11 cellular contexts compared by ENCODE assay signal in the genomic region with DNA sequence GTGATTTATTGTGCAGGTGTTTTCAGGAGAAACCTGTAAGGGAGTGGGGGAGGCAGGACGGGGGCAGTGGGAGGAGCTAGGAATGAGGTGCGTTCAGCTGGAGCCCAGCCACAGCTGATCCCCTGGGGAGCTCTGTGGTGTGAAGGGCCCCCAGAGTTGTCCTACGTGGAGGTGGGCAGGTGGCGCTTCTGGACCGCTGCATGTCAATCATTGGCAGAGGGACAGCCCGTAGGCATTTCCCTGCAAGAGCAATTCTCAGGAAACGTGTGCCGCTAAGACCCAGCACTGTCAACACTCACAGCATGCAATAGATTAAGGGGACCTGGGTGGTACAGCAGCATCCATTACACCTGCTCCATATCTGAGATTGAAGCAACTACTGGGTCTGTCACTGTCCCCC. TPM values are rescaled to one million over a fixed set of nuclear protein-coding genes. Genes with fewer than 3 reads are reported as not detected.
DNase-seq lines count a peak whose midpoint lies in the region; ATAC-seq and TF ChIP-seq lines count a peak whose summit lies in the region.
"Had no signal": no experiment of that assay in that cellular context is flagged by ENCODE, and none has a peak within 500 bp of the region (broad histone marks: within the 10 kb centered on the region; RNA-seq: fewer than 3 reads in every experiment).

No MANE protein-coding gene starts in this region.

- no peaks in the 10 kb centered on the region for H3K9me3 ChIP-seq in BLaER1 treated with 17β-estradiol and CSF1 and Interleukin-3, amounts not matched to agents 10 nM and 100 nM (replicated peaks in 1 of 11)
- H3K9me3 ChIP-seq in OCI-LY3 (ENCODE audit: insufficient read depth, low read length) = no peaks in the 10 kb centered on the region
- H3K9me3 ChIP-seq in left lung = no peaks in the 10 kb centered on the region
- H3K9me3 ChIP-seq: heart left ventricle had no signal

- peaks cover 0 to 55% (median 0%) of the 10 kb centered on the region in 11 experiments; a peak in 6 of 22 replicates for H4K20me1 ChIP-seq in BLaER1 treated with 17β-estradiol and CSF1 and Interleukin-3, amounts not matched to agents 10 nM and 100 nM
- peaks cover 69% of the 10 kb centered on the region for H4K20me1 ChIP-seq in OCI-LY3 (ENCODE audit: insufficient read depth, low read length)

- DNase-seq in immature natural killer cell = no peak
- DNase-seq in HT-29 (ENCODE audit: low spot score) = no peak
- DNase-seq in left lung = no peak
- no peak for DNase-seq in Right ventricle myocardium superior
- DNase-seq in NK-92 (lab: John Stamatoyannopoulos, UW; ENCODE audit: unreplicated experiment) = no peak
- DNase-seq: heart left ventricle, NCI-H1092 treated with DMSO at 0.1 percent for 48 hours had no signal

- peaks cover 42 to 43% of the 10 kb centered on the region in 2 donors for H3K4me1 Mint-ChIP-seq in immature natural killer cell

- peaks cover 64 to 91% (median 80%) of the 10 kb centered on the region in 10 experiments for H3K4me1 ChIP-seq in BLaER1 treated with 17β-estradiol and CSF1 and Interleukin-3, amounts not matched to agents 10 nM and 100 nM
- H3K4me1 ChIP-seq in OCI-LY3 (ENCODE audit: low read length) (peaks cover 81% of the 10 kb centered on the region), left lung (peaks cover 16 to 99% of the 10 kb centered on the region in 2 donors)

- no peaks in the 10 kb centered on the region for H3K9me3 Mint-ChIP-seq in immature natural killer cell

- H3K4me3 Mint-ChIP-seq in immature natural killer cell = no peak overlapping the region

- H2AFZ ChIP-seq in OCI-LY3 (ENCODE audit: low read depth, low read length) = no peak overlapping the region

- intact Hi-C loops in left lung (cut with DNase I) (no loop called here), Right ventricle myocardium superior (cut with DNase I) (no loop called here)

- peak overlapping the region in 9 of 11 experiments; percentile 96 to 99 (median 98); a peak in 19 of 22 replicates for H3K27ac ChIP-seq in BLaER1 treated with 17β-estradiol and CSF1 and Interleukin-3, amounts not matched to agents 10 nM and 100 nM
- H3K27ac ChIP-seq in OCI-LY3 (ENCODE audit: low read length) = peak overlapping the region; percentile 95
- H3K27ac ChIP-seq in left lung = peak overlapping the region in 1 of 2 donors; percentile 98

- H3K9ac ChIP-seq in BLaER1 treated with 17β-estradiol and CSF1 and Interleukin-3, amounts not matched to agents 10 nM and 100 nM = peak overlapping the region in 10 of 11 experiments; percentile 6 to 97 (median 92); a peak in 16 of 22 replicates
- peak overlapping the region; percentile 97 for H3K9ac ChIP-seq in OCI-LY3 (ENCODE audit: low read length)

- H3K4me3 ChIP-seq in BLaER1 treated with 17β-estradiol and CSF1 and Interleukin-3, amounts not matched to agents 10 nM and 100 nM = peak overlapping the region in 8 of 10 experiments; percentile 8 to 77 (median 54); a peak in 12 of 20 replicates
- H3K4me3 ChIP-seq in OCI-LY3 (ENCODE audit: low read length) (peak overlapping the region; percentile 77), left lung (peak overlapping the region in 1 of 2 donors; percentile 13)
- H3K4me3 ChIP-seq: coronary artery, heart left ventricle had no signal

- H3K27me3 Mint-ChIP-seq in immature natural killer cell (ENCODE audit: low read depth in 3 of 3) = peaks cover 4 to 8% (median 7%) of the 10 kb centered on the region in 3 donors

- peak; percentile 23 for ATAC-seq in GM19025 (IDR thresholded peaks at IDR 0.05; ENCODE audit: low read depth, unreplicated experiment)
- no peak for ATAC-seq in left lung
- no peak for ATAC-seq in Right ventricle myocardium superior (ENCODE audit: poor library complexity)
- ATAC-seq: heart left ventricle had no signal

- H3K27ac Mint-ChIP-seq in immature natural killer cell = peak overlapping the region in 5 of 6 donors; percentile 35 to 99 (median 69)

- no peaks in the 10 kb centered on the region for H3K27me3 ChIP-seq in BLaER1 treated with 17β-estradiol and CSF1 and Interleukin-3, amounts not matched to agents 10 nM and 100 nM
- H3K27me3 ChIP-seq in OCI-LY3 (ENCODE audit: low read depth, low read length) (no peaks in the 10 kb centered on the region), left lung (no peaks in the 10 kb centered on the region)
- H3K27me3 ChIP-seq: heart left ventricle had no signal

- H3K36me3 Mint-ChIP-seq in immature natural killer cell = peaks cover 0 to 4% (median 0%) of the 10 kb centered on the region in 3 donors

- H3K79me2 ChIP-seq in OCI-LY3 (ENCODE audit: low read length) = peaks cover 95% of the 10 kb centered on the region

- H3K36me3 ChIP-seq in BLaER1 treated with 17β-estradiol and CSF1 and Interleukin-3, amounts not matched to agents 10 nM and 100 nM = peaks cover 12 to 53% (median 39%) of the 10 kb centered on the region in 11 experiments
- H3K36me3 ChIP-seq in OCI-LY3 (replicated peaks; ENCODE audit: low read depth, low read length) (peaks cover 84% of the 10 kb centered on the region), left lung (peaks cover 0 to 14% of the 10 kb centered on the region in 2 donors)

- no peak for TF ChIP-seq CTCF in OCI-LY3 (IDR thresholded peaks at IDR 0.05; ENCODE audit: low read depth, low read length)
- TF ChIP-seq CTCF in left lung (IDR thresholded peaks at IDR 0.05) = no peak

- H3K4me2 ChIP-seq in BLaER1 treated with 17β-estradiol and CSF1 and Interleukin-3, amounts not matched to agents 10 nM and 100 nM = peak overlapping the region; percentile 86 to 100 (median 96)
- H3K4me2 ChIP-seq in OCI-LY3 (ENCODE audit: low read length) = peak overlapping the region; percentile 94

RNA-seq across cellular contexts. Expression of gene RASSF2, which starts 13.7 kb away (rescaled TPM):
- polyA plus RNA-seq in immature natural killer cell = 10 to 100 TPM; 15.7 to 18.7 (median 16.7) TPM
- not detected in 2 replicates for total RNA-seq in HT-29 (2014; rRNA removed; shearing (Covaris generic))
- total RNA-seq in left lung (10 to 100 TPM; 38.7 to 71.5 TPM), Right ventricle myocardium superior (3.5 TPM)
